ENCODE assay signal across 29 cellular contexts in the genomic region with DNA sequence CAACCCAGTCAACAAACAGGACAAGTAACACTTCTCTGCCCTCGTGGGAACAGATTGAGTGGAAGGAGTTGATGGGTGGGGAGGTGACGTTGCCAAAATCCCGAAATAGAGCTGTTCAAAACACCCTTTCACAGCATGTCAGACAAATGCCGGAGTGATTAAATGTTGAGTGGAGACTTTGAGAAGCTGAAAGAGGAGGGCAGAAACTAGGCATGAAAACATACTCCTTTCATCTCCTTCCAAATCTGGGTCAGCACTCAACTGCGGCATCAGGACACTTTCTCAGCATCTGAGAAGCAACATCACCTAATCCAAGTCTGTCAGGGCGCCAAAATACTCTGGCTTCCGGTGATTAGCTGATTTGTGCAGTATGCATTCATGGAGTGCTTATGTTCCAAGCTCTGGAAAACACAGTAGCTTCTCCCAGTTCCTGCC. TPM values are rescaled to one million over a fixed set of nuclear protein-coding genes. Genes with fewer than 3 reads are reported as not detected.
DNase-seq lines count a peak whose midpoint lies in the region; ATAC-seq and TF ChIP-seq lines count a peak whose summit lies in the region.
"Had no signal": no experiment of that assay in that cellular context is flagged by ENCODE, and none has a peak within 500 bp of the region (broad histone marks: within the 10 kb centered on the region; RNA-seq: fewer than 3 reads in every experiment).

No MANE protein-coding gene starts in this region.

- TF ChIP-seq CTCF in A673 (conservative IDR thresholded peaks at IDR 0.05; ENCODE audit: low read depth, low read length) = no peak

- peaks cover 10% of the 10 kb centered on the region for H3K4me1 ChIP-seq in A673 (ENCODE audit: insufficient read depth, low read length, poor library complexity, severe bottlenecking)
- H3K4me1 ChIP-seq: BLaER1 treated with 17β-estradiol and CSF1 and Interleukin-3, amounts not matched to agents 10 nM and 100 nM; pancreas; right lobe of liver had no signal

- no peak overlapping the region for H3K27ac ChIP-seq in A673 (ENCODE audit: low read depth, low read length, poor library complexity, severe bottlenecking)
- H3K27ac ChIP-seq: BLaER1 treated with 17β-estradiol and CSF1 and Interleukin-3, amounts not matched to agents 10 nM and 100 nM; esophagus squamous epithelium; pancreas; right lobe of liver; upper lobe of left lung had no signal

- no TSS peak for BruUV-seq in A673 (replicated peaks; lab: Mats Ljungman, UMichigan)

- intact Hi-C loops in A673 (cut with micrococcal nuclease; ENCODE audit: unreplicated experiment) (no loop called here), left cardiac atrium (cut with DNase I) (no loop called here), left colon (cut with DNase I, micrococcal nuclease) (loop anchor here in 1 of 2 donors (10.0 kb wide), 1 partner anchor 108 kb away; no protein-coding TSS in a partner anchor)

- H3K36me3 ChIP-seq in A673 (ENCODE audit: insufficient read depth, low read length, poor library complexity, severe bottlenecking) = no peaks in the 10 kb centered on the region
- H3K36me3 ChIP-seq: BLaER1 treated with 17β-estradiol and CSF1 and Interleukin-3, amounts not matched to agents 10 nM and 100 nM; esophagus squamous epithelium; pancreas; right lobe of liver; upper lobe of left lung had no signal

- H3K9me3 ChIP-seq in A673 (ENCODE audit: low read depth, low read length, poor library complexity, severe bottlenecking) = no peaks in the 10 kb centered on the region
- H3K9me3 ChIP-seq: esophagus squamous epithelium, mucosa of descending colon, pancreas, upper lobe of left lung had no signal

- POLR2A ChIA-PET in A673 (lab: Charles Lee; ENCODE audit: low non-redundant PET) = no interaction called here

- peak; percentile 94 to 95 for ATAC-seq in left cardiac atrium
- no peak for ATAC-seq in left colon
- no peak for ATAC-seq in GM18520 (IDR thresholded peaks at IDR 0.05; ENCODE audit: unreplicated experiment)
- ATAC-seq: activated CD4-positive, CD25-positive, alpha-beta regulatory T cell treated with anti-CD3 and anti-CD28 coated beads, Interleukin-2, amount 50 U/mL, for 24 hours; activated T-helper 17 cell treated with anti-CD3 and anti-CD28 coated beads, Interleukin-2, amount 50 U/mL, for 72 hours; mucosa of descending colon; pancreas; right lobe of liver; stimulated activated effector memory CD8-positive, alpha-beta T cell treated with anti-CD3 and anti-CD28 coated beads, Interleukin-12 subunit alpha, Interleukin-12 subunit beta, amount 100 ng/mL, for 72 hours had no signal

- DNase-seq in A673 (ENCODE audit: low spot score) = peak; percentile 68
- peak; percentile 28 for DNase-seq in NCI-H128 (lab: John Stamatoyannopoulos, UW; ENCODE audit: unreplicated experiment)
- DNase-seq in anterior cingulate cortex (lab: John Stamatoyannopoulos, UW) = peak in 34 of 58 donors; percentile 2 to 77 (median 32)
- DNase-seq in left cardiac atrium = peak; percentile 32
- no peak for DNase-seq in left colon
- DNase-seq in NCI-H187 (lab: John Stamatoyannopoulos, UW) = no peak
- no peak for DNase-seq in cortex of kidney (lab: John Stamatoyannopoulos, UW)
- DNase-seq: activated CD4-positive, alpha-beta memory T cell treated with anti-CD3 and anti-CD28 coated beads for 36 hours; activated CD8-positive, alpha-beta memory T cell treated with anti-CD3 and anti-CD28 coated beads, Interleukin-2, amount 50 U/mL, for 48 hours; activated naive CD4-positive, alpha-beta T cell treated with anti-CD3 and anti-CD28 coated beads, Interleukin-2, amount 50 U/mL, for 16 hours; amniotic stem cell; esophagus squamous epithelium; GF-D8; H7; islet precursor cell; mucosa of descending colon; NCI-H1105; NCI-H526; pancreas; right lobe of liver; stimulated activated CD4-positive, alpha-beta T cell treated with anti-CD3 and anti-CD28 coated beads, Interleukin-4, amount 100 ng/mL, for 1 hour; substantia nigra; upper lobe of left lung had no signal

- H3K27me3 ChIP-seq in A673 (replicated peaks; ENCODE audit: insufficient read depth, low read depth, low read length, poor library complexity) = no peaks in the 10 kb centered on the region
- H3K27me3 ChIP-seq: BLaER1 treated with 17β-estradiol and CSF1 and Interleukin-3, amounts not matched to agents 10 nM and 100 nM; esophagus squamous epithelium; pancreas; right lobe of liver; upper lobe of left lung had no signal

- CTCF ChIA-PET in A673 (lab: Charles Lee) = interaction anchor here (0.7 to 0.8 kb wide), 3 partner anchors 9 to 358 kb away, joined by 3 to 21 read pairs (median 5); no protein-coding TSS in a partner anchor

- no peak overlapping the region for H3K4me3 ChIP-seq in A673 (ENCODE audit: low read depth, low read length, poor library complexity, severe bottlenecking)
- H3K4me3 ChIP-seq: BLaER1 treated with 17β-estradiol and CSF1 and Interleukin-3, amounts not matched to agents 10 nM and 100 nM; esophagus squamous epithelium; lung; mucosa of descending colon; pancreas; right lobe of liver; upper lobe of left lung had no signal

RNA-seq across cellular contexts. Expression of a gene that starts 51.5 kb away (rescaled TPM):
- 57.9 and 63.8 TPM in 2 replicates for total RNA-seq in A673 (2021)
- total RNA-seq in left cardiac atrium = 10 to 100 TPM; 15.8 to 16.4 TPM
- total RNA-seq in left colon = 10 to 100 TPM; 31.3 to 31.8 TPM

Comparison
In these comparisons a context has a peak if more than half of its experiments do, and no peak if none do; other contexts are left out.
1. DNase-seq: peak in A673 (single experiment), NCI-H128 (single experiment), anterior cingulate cortex (34 of 58) and left cardiac atrium (single experiment); none in left colon (0 of 2), NCI-H187 (0 of 2) and cortex of kidney (single experiment).
2. ATAC-seq: peak in left cardiac atrium (2 of 2); none in left colon (single experiment) and GM18520 (single experiment).